Comparison of ENCODE assay signal across 8 cellular contexts in genomic region chr22:44702479-44703219, GRCh38. TPM values are rescaled to one million over a fixed set of nuclear protein-coding genes. Genes with fewer than 3 reads are reported as not detected.
DNase-seq lines count a peak whose midpoint lies in the region; ATAC-seq and TF ChIP-seq lines count a peak whose summit lies in the region.

No MANE protein-coding gene starts in this region.

- no peaks in the 10 kb centered on the region for H3K9me3 Mint-ChIP-seq in activated CD8-positive, alpha-beta memory T cell treated with anti-CD3 and anti-CD28 coated beads, Interleukin-2, amount 10 ng/mL, durations not matched to agents 7 days and 5 days (ENCODE audit: low read depth)

- TF ChIP-seq POLR2A in heart left ventricle (IDR thresholded peaks at IDR 0.05) = no peak

- H3K4me1 ChIP-seq in heart left ventricle = peaks cover 0 to 31% (median 17%) of the 10 kb centered on the region in 12 donors

- H3K4me3 Mint-ChIP-seq in activated CD8-positive, alpha-beta memory T cell treated with anti-CD3 and anti-CD28 coated beads, Interleukin-2, amount 10 ng/mL, durations not matched to agents 7 days and 5 days = peak overlapping the region; percentile 58

- H3K9me3 ChIP-seq in heart left ventricle = no peaks in the 10 kb centered on the region

- no peaks in the 10 kb centered on the region for H3K36me3 ChIP-seq in heart left ventricle

- ATAC-seq in heart left ventricle (peak in 2 of 4 donors; percentile 3 to 6), Right ventricle myocardium inferior (no peak), HG03442 (IDR thresholded peaks at IDR 0.05; ENCODE audit: unreplicated experiment) (peak; percentile 39), GM18867 (IDR thresholded peaks at IDR 0.05; ENCODE audit: unreplicated experiment) (no peak)
- peak; percentile 18 for ATAC-seq in activated CD8-positive, alpha-beta memory T cell treated with anti-CD3 and anti-CD28 coated beads, Interleukin-2, amount 10 ng/mL, durations not matched to agents 7 days and 5 days

- peak in 1 of 5 donors; percentile 41 for DNase-seq in heart left ventricle
- no peak for DNase-seq in Right ventricle myocardium inferior (ENCODE audit: missing footprints)
- DNase-seq in activated CD8-positive, alpha-beta memory T cell treated with anti-CD3 and anti-CD28 coated beads, Interleukin-2, amount 10 ng/mL, durations not matched to agents 7 days and 5 days = no peak
- DNase-seq in glomerular visceral epithelial cell (ENCODE audit: extremely low spot score) = peak; percentile 30
- DNase-seq in retina = peak; percentile 79
- no peak for DNase-seq in NCI-H2081 treated with DMSO at 0.1 percent for 48 hours (lab: John Stamatoyannopoulos, UW)

- WGBS in heart left ventricle, 4 donors = 0 to 1% (median 1%) methylated on average over 16 to 61 of the region's 61 CpGs

- peak in 1 of 12 donors; percentile 15 for TF ChIP-seq CTCF in heart left ventricle (IDR thresholded peaks at IDR 0.05)

- intact Hi-C loops in heart left ventricle (cut with DNase I) = no loop called here
- intact Hi-C loops in Right ventricle myocardium inferior (cut with DNase I) = no loop called here

- H3K27ac ChIP-seq in heart left ventricle = peak overlapping the region in 1 of 12 donors; percentile 10

- peaks cover 3% of the 10 kb centered on the region for H3K36me3 Mint-ChIP-seq in activated CD8-positive, alpha-beta memory T cell treated with anti-CD3 and anti-CD28 coated beads, Interleukin-2, amount 10 ng/mL, durations not matched to agents 7 days and 5 days

- H3K27me3 ChIP-seq in heart left ventricle = peaks cover 0 to 13% (median 3%) of the 10 kb centered on the region in 9 donors

- no peak overlapping the region for H3K27ac Mint-ChIP-seq in activated CD8-positive, alpha-beta memory T cell treated with anti-CD3 and anti-CD28 coated beads, Interleukin-2, amount 10 ng/mL, durations not matched to agents 7 days and 5 days

- H3K4me3 ChIP-seq in heart left ventricle = peak overlapping the region; percentile 52 to 75 (median 64)

- H3K4me1 Mint-ChIP-seq in activated CD8-positive, alpha-beta memory T cell treated with anti-CD3 and anti-CD28 coated beads, Interleukin-2, amount 10 ng/mL, durations not matched to agents 7 days and 5 days = peaks cover 24% of the 10 kb centered on the region

- no peaks in the 10 kb centered on the region for H3K27me3 Mint-ChIP-seq in activated CD8-positive, alpha-beta memory T cell treated with anti-CD3 and anti-CD28 coated beads, Interleukin-2, amount 10 ng/mL, durations not matched to agents 7 days and 5 days

- CTCF ChIA-PET in activated CD8-positive, alpha-beta memory T cell treated with anti-CD3 and anti-CD28 coated beads, Interleukin-2, amount 10 ng/mL, durations not matched to agents 7 days and 5 days (lab: Charles Lee) = interaction anchor here (1.7 to 1.9 kb wide), 2 partner anchors 18 to 32 kb away, joined by 5 to 6 read pairs; no protein-coding TSS in a partner anchor

RNA-seq across cellular contexts. Expression of gene PRR5, which starts 0.6 kb away (rescaled TPM):
- total RNA-seq in heart left ventricle = 1 to 10 TPM; 1.6 to 9.5 (median 2.2) TPM
- 1 to 10 TPM; 2.0 to 2.2 TPM for polyA plus RNA-seq in heart left ventricle
- 2.9 TPM for total RNA-seq in Right ventricle myocardium inferior
- 10 to 100 TPM; 20.0 to 35.7 TPM for total RNA-seq in activated CD8-positive, alpha-beta memory T cell treated with anti-CD3 and anti-CD28 coated beads, Interleukin-2, amount 10 ng/mL, durations not matched to agents 7 days and 5 days

RNA-seq across cellular contexts. Expression of gene ARHGAP8, which starts 49.7 kb away (rescaled TPM):
- total RNA-seq in heart left ventricle = 1 to 10 TPM in 1 of 9 donors, under 1 TPM in 2, not detected in 6; 0.17 to 1.3 (median 0.28) TPM
- polyA plus RNA-seq in heart left ventricle = under 1 TPM in 1 of 2 donors, not detected in 1; 0.08 TPM
- total RNA-seq in Right ventricle myocardium inferior = 0.16 TPM
- 1 to 10 TPM; 1.1 TPM for total RNA-seq in activated CD8-positive, alpha-beta memory T cell treated with anti-CD3 and anti-CD28 coated beads, Interleukin-2, amount 10 ng/mL, durations not matched to agents 7 days and 5 days

Comparison
In these comparisons a context has a peak if more than half of its experiments do, and no peak if none do; other contexts are left out.
1. ATAC-seq: peak in HG03442 (single experiment) and activated CD8-positive, alpha-beta memory T cell treated with anti-CD3 and anti-CD28 coated beads, Interleukin-2, amount 10 ng/mL, durations not matched to agents 7 days and 5 days (single experiment); none in Right ventricle myocardium inferior (single experiment) and GM18867 (single experiment).
2. DNase-seq: peak in glomerular visceral epithelial cell (single experiment) and retina (single experiment); none in Right ventricle myocardium inferior (single experiment), activated CD8-positive, alpha-beta memory T cell treated with anti-CD3 and anti-CD28 coated beads, Interleukin-2, amount 10 ng/mL, durations not matched to agents 7 days and 5 days (single experiment) and NCI-H2081 treated with DMSO at 0.1 percent for 48 hours (single experiment).